In the genomic region with DNA sequence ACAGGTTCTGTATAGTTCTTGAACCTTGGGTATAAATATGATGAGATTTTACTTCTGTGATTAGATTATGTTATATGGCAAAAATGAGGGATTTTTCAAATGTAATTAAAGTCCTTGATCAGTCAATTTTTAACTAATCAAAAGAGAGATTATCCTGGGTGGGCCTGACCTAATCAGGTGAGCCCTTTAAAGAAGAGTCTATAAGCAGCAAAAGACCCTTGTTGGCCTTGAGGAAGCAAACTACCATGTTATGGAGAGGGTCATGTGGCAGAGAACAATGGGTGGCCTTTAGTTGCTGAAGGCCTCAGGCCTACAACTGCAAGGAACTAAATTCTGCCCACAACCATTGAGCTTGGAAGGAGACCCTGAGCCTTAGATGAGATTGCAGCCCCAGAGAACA, we compare ENCODE assay signal across 1 cellular context.
TF ChIP-seq lines count a peak whose summit lies in the region.

No MANE protein-coding gene starts in this region.

TF ChIP-seq in H1, 55 proteins besides CTCF, POLR2A, EP300 and RAD21:
- peak; percentile 58; the same call in 1 of the 2 replicates for TF ChIP-seq KDM1A (IDR thresholded peaks at IDR 0.05; ENCODE audit: borderline replicate concordance, low read length)
- TF ChIP-seq, protein P1, sequence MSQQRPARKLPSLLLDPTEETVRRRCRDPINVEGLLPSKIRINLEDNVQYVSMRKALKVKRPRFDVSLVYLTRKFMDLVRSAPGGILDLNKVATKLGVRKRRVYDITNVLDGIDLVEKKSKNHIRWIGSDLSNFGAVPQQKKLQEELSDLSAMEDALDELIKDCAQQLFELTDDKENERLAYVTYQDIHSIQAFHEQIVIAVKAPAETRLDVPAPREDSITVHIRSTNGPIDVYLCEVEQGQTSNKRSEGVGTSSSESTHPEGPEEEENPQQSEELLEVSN (IDR thresholded peaks at IDR 0.05): no peak
